11 cellular contexts compared by ENCODE assay signal in genomic region chr17:19383681-19384470, GRCh38. TPM values are rescaled to one million over a fixed set of nuclear protein-coding genes. Genes with fewer than 3 reads are reported as not detected.
A peak's percentile ranks its signal among the peaks of the same experiment; 100 is the strongest.
DNase-seq lines count a peak whose midpoint lies in the region; ATAC-seq lines count a peak whose summit lies in the region.
"Had no signal": no experiment of that assay in that cellular context is flagged by ENCODE, and none has a peak within 500 bp of the region (broad histone marks: within the 10 kb centered on the region; RNA-seq: fewer than 3 reads in every experiment).

No MANE protein-coding gene starts in this region.

- H3K4me3 ChIP-seq in ACC112 (ENCODE audit: low read depth, low read length) = no peak overlapping the region

- DNase-seq in T-helper 17 cell (no peak), Right ventricle myocardium inferior (ENCODE audit: missing footprints) (peak; percentile 72), posterior vena cava (ENCODE audit: low spot score) (peak; percentile 82), NCI-H524 treated with DMSO at 0.1 percent for 48 hours (lab: John Stamatoyannopoulos, UW) (no peak), OCI-M1 (lab: John Stamatoyannopoulos, UW) (no peak), left lobe of liver (ENCODE audit: low spot score) (no peak)
- DNase-seq: NCI-H146 had no signal

- H3K9me3 ChIP-seq in T-helper 17 cell (ENCODE audit: control insufficient read depth, low read length, poor library complexity, severe bottlenecking) = no peaks in the 10 kb centered on the region

- H3K36me3 ChIP-seq in ACC112 (ENCODE audit: insufficient read depth, low read length) = peaks cover 21% of the 10 kb centered on the region; the same call in 1 of the 2 replicates

- peak overlapping the region; percentile 85 for H3K27ac Mint-ChIP-seq in T-helper 17 cell
- H3K27ac Mint-ChIP-seq: activated T-helper 1 cell treated with anti-CD3 and anti-CD28 coated beads, Interleukin-12 subunit alpha, Interleukin-12 subunit beta, Interleukin-2, Interleukin-4 antibody, amounts not matched to agents 30 ng/mL and 10 ng/mL and 1 ng/mL, durations not matched to agents 14 hours and 24 hours and 36 hours; B cell had no signal

- peaks cover 36% of the 10 kb centered on the region for H3K79me2 ChIP-seq in ACC112 (ENCODE audit: control insufficient read depth, insufficient read depth, low read length, unreplicated experiment)

- no peaks in the 10 kb centered on the region for H3K27me3 Mint-ChIP-seq in T-helper 17 cell

- no peak overlapping the region for H2AFZ ChIP-seq in ACC112 (ENCODE audit: low read length, unreplicated experiment)

- intact Hi-C loops in Right ventricle myocardium inferior (cut with DNase I) (no loop called here), posterior vena cava (cut with DNase I) (no loop called here)

- peaks cover 6% of the 10 kb centered on the region for H3K36me3 Mint-ChIP-seq in T-helper 17 cell (ENCODE audit: low read depth)

- peaks cover 19% of the 10 kb centered on the region for H3K4me1 Mint-ChIP-seq in T-helper 17 cell

- no peak for ATAC-seq in T-helper 17 cell
- ATAC-seq in Right ventricle myocardium inferior = peak; percentile 16
- no peak for ATAC-seq in HG03159 (IDR thresholded peaks at IDR 0.05; ENCODE audit: unreplicated experiment)
- no peak for ATAC-seq in left lobe of liver

- H3K27ac ChIP-seq in ACC112 (ENCODE audit: low read depth, low read length) = peak overlapping the region; percentile 18; the same call in 1 of the 2 replicates

- no peaks in the 10 kb centered on the region for H3K27me3 ChIP-seq in ACC112 (ENCODE audit: insufficient read depth, low read length)

- no peak overlapping the region for H3K4me3 Mint-ChIP-seq in T-helper 17 cell
- H3K4me3 Mint-ChIP-seq: activated T-helper 1 cell treated with anti-CD3 and anti-CD28 coated beads, Interleukin-12 subunit alpha, Interleukin-12 subunit beta, Interleukin-2, Interleukin-4 antibody, amounts not matched to agents 30 ng/mL and 10 ng/mL and 1 ng/mL, durations not matched to agents 14 hours and 24 hours and 36 hours; B cell had no signal

- peaks cover 60% of the 10 kb centered on the region for H3K4me1 ChIP-seq in ACC112 (ENCODE audit: control insufficient read depth, insufficient read depth, low read length, unreplicated experiment)

RNA-seq across cellular contexts. Expression of gene MFAP4, which starts 3.1 kb away (rescaled TPM):
- not detected for total RNA-seq in T-helper 17 cell
- 53.5 TPM for total RNA-seq in Right ventricle myocardium inferior
- total RNA-seq in posterior vena cava = 100 to 1,000 TPM; 231 to 371 TPM
- total RNA-seq in left lobe of liver = 2.8 TPM
- total RNA-seq: activated T-helper 1 cell treated with anti-CD3 and anti-CD28 coated beads, Interleukin-12 subunit alpha, Interleukin-12 subunit beta, Interleukin-2, Interleukin-4 antibody, amounts not matched to agents 30 ng/mL and 10 ng/mL and 1 ng/mL, durations not matched to agents 14 hours and 24 hours and 36 hours; B cell had no signal

RNA-seq across cellular contexts. Expression of gene MAPK7, which starts 5.6 kb away (rescaled TPM):
- total RNA-seq in T-helper 17 cell (10 to 100 TPM; 16.7 to 20.3 TPM), Right ventricle myocardium inferior (13.0 TPM), posterior vena cava (10 to 100 TPM; 28.8 to 29.2 TPM), left lobe of liver (7.7 TPM)

RNA-seq across cellular contexts. Expression of gene B9D1, which starts 21.4 kb away (rescaled TPM):
- total RNA-seq in T-helper 17 cell (1 to 10 TPM in 1 of 2 donors, under 1 TPM in 1; 0.37 to 1.2 TPM), Right ventricle myocardium inferior (5.3 TPM), posterior vena cava (1 to 10 TPM; 7.7 to 9.8 TPM), left lobe of liver (3.0 TPM)

RNA-seq across cellular contexts. Expression of gene RNF112, which starts 27.2 kb away (rescaled TPM):
- total RNA-seq in T-helper 17 cell (under 1 TPM; 0.25 to 0.57 TPM), Right ventricle myocardium inferior (3.5 TPM), posterior vena cava (10 to 100 TPM in 1 of 2 donors, 1 to 10 TPM in 1; 8.4 to 12.6 TPM), left lobe of liver (0.45 TPM)
- total RNA-seq: activated T-helper 1 cell treated with anti-CD3 and anti-CD28 coated beads, Interleukin-12 subunit alpha, Interleukin-12 subunit beta, Interleukin-2, Interleukin-4 antibody, amounts not matched to agents 30 ng/mL and 10 ng/mL and 1 ng/mL, durations not matched to agents 14 hours and 24 hours and 36 hours had no signal

Comparison
In these comparisons a context has a peak if more than half of its experiments do, and no peak if none do; other contexts are left out.
1. DNase-seq: peak in Right ventricle myocardium inferior (single experiment) and posterior vena cava (single experiment); none in T-helper 17 cell (0 of 3), NCI-H524 treated with DMSO at 0.1 percent for 48 hours (single experiment), OCI-M1 (single experiment) and left lobe of liver (single experiment).
2. RNA of gene MFAP4, which starts 3.1 kb away (total RNA-seq): 231 to 371 TPM in posterior vena cava and 53.5 TPM in Right ventricle myocardium inferior (single experiment); 2.8 TPM in left lobe of liver (single experiment) and not detected in T-helper 17 cell; every median in the first group is over 10 times any median in the second.